Comparison of ENCODE assay signal across 21 cellular contexts in the genomic region with DNA sequence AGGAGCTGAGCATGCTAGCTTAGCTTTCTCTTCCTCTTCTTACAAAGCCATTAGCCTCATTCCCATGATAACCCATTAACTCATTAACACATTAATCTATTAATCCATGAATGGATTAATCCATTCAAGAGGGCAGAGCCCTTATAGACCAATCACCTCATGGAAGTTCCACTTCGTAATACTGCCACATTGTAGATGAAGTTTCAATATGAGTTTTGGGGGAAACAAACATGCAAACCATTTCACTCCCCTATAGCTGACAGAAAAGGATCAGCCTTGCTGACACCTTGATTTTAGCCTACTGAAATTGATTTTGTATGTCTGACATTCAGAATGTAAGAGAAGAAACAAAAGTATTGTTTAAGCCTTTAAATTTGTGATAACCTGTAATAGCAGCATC.
DNase-seq lines count a peak whose midpoint lies in the region; ATAC-seq and TF ChIP-seq lines count a peak whose summit lies in the region.
"Had no signal": no experiment of that assay in that cellular context is flagged by ENCODE, and none has a peak within 500 bp of the region (broad histone marks: within the 10 kb centered on the region; RNA-seq: fewer than 3 reads in every experiment).

No MANE protein-coding gene starts in this region.

- H3K27ac Mint-ChIP-seq in naive thymus-derived CD4-positive, alpha-beta T cell: no peak overlapping the region
- H3K27ac Mint-ChIP-seq: CD4-positive, alpha-beta T cell; endodermal cell; T-cell had no signal

- H3K27me3 Mint-ChIP-seq in naive thymus-derived CD4-positive, alpha-beta T cell: no peaks in the 10 kb centered on the region
- H3K27me3 Mint-ChIP-seq: CD4-positive, alpha-beta T cell; central memory CD8-positive, alpha-beta T cell; T-cell had no signal

- BruUV-seq in OCI-LY7 (replicated peaks; lab: Mats Ljungman, UMichigan): no TSS peak

- H2AFZ ChIP-seq in OCI-LY7 (ENCODE audit: low read length): no peak overlapping the region

- peaks cover 0 to 10% (median 0%) of the 10 kb centered on the region in 11 donors for H3K9me3 Mint-ChIP-seq in naive thymus-derived CD4-positive, alpha-beta T cell
- H3K9me3 Mint-ChIP-seq: CD4-positive, alpha-beta T cell; T-cell had no signal

- no peaks in the 10 kb centered on the region for H3K27me3 ChIP-seq in naive thymus-derived CD4-positive, alpha-beta T cell (ENCODE audit: control insufficient read depth in 2 of 2, insufficient read depth in 2 of 2, low read length in 2 of 2)
- H3K27me3 ChIP-seq: uterus had no signal

- no peaks in the 10 kb centered on the region for H3K4me1 ChIP-seq in OCI-LY7 (ENCODE audit: insufficient read depth, low read length, poor library complexity, severe bottlenecking)
- no peaks in the 10 kb centered on the region for H3K4me1 ChIP-seq in naive thymus-derived CD4-positive, alpha-beta T cell (ENCODE audit: control insufficient read depth in 2 of 2, insufficient read depth in 2 of 2, low read length in 2 of 2)
- H3K4me1 ChIP-seq: uterus had no signal

- H3K9me3 ChIP-seq in OCI-LY7 (ENCODE audit: low read length): no peaks in the 10 kb centered on the region
- no peaks in the 10 kb centered on the region for H3K9me3 ChIP-seq in naive thymus-derived CD4-positive, alpha-beta T cell (ENCODE audit: control insufficient read depth in 2 of 3, low read length in 3 of 3)
- H3K9me3 ChIP-seq: uterus had no signal

- H3K4me3 ChIP-seq in OCI-LY7 (ENCODE audit: low read depth, low read length, poor library complexity, severe bottlenecking): no peak overlapping the region
- H3K4me3 ChIP-seq in naive thymus-derived CD4-positive, alpha-beta T cell (ENCODE audit: low read length): no peak overlapping the region
- H3K4me3 ChIP-seq: uterus had no signal

- no peak overlapping the region for H3K4me2 ChIP-seq in OCI-LY7 (ENCODE audit: low read length)

- intact Hi-C loops in OCI-LY7 (cut with micrococcal nuclease; ENCODE audit: unreplicated experiment): no loop called here
- intact Hi-C loops in naive thymus-derived CD4-positive, alpha-beta T cell (cut with micrococcal nuclease): no loop called here

- H3K27ac ChIP-seq in OCI-LY7 (ENCODE audit: low read depth, low read length, poor library complexity, severe bottlenecking): no peak overlapping the region
- H3K27ac ChIP-seq in naive thymus-derived CD4-positive, alpha-beta T cell (ENCODE audit: low read depth, low read length): no peak overlapping the region
- H3K27ac ChIP-seq: uterus, VCaP had no signal

- CTCF ChIA-PET in OCI-LY7 (lab: Charles Lee; ENCODE audit: unreplicated experiment): no interaction called here
- CTCF ChIA-PET in naive thymus-derived CD4-positive, alpha-beta T cell (lab: Charles Lee): no interaction called here

- no peaks in the 10 kb centered on the region for H3K79me2 ChIP-seq in OCI-LY7 (ENCODE audit: insufficient read depth, low read depth, low read length)

- H4K20me1 ChIP-seq in OCI-LY7 (ENCODE audit: insufficient read depth, low read length): no peaks in the 10 kb centered on the region

- POLR2A ChIA-PET in OCI-LY7 (lab: Charles Lee): interaction anchor here (0.6 to 0.7 kb wide), 2 partner anchors 297 to 459 kb away, joined by 3 to 4 read pairs; no protein-coding TSS in a partner anchor
- POLR2A ChIA-PET in naive thymus-derived CD4-positive, alpha-beta T cell (lab: Charles Lee): no interaction called here

- H3K4me3 Mint-ChIP-seq in naive thymus-derived CD4-positive, alpha-beta T cell: no peak overlapping the region
- H3K4me3 Mint-ChIP-seq: CD4-positive, alpha-beta T cell; central memory CD8-positive, alpha-beta T cell; endodermal cell; T-cell had no signal

- H3K9me2 ChIP-seq in OCI-LY7 (ENCODE audit: insufficient read depth, low read length): no peaks in the 10 kb centered on the region

- H3K36me3 ChIP-seq in OCI-LY7 (ENCODE audit: insufficient read depth, low read length): no peaks in the 10 kb centered on the region
- no peaks in the 10 kb centered on the region for H3K36me3 ChIP-seq in naive thymus-derived CD4-positive, alpha-beta T cell (ENCODE audit: control insufficient read depth in 2 of 3, insufficient read depth in 3 of 3, low read length in 3 of 3)

- ATAC-seq in GM18519 (IDR thresholded peaks at IDR 0.05; ENCODE audit: low FRiP score, unreplicated experiment) (peak; percentile 38), GM19463 (IDR thresholded peaks at IDR 0.05; ENCODE audit: unreplicated experiment) (peak; percentile 67), HG02884 (IDR thresholded peaks at IDR 0.05; ENCODE audit: unreplicated experiment) (peak; percentile 71), HG03520 (IDR thresholded peaks at IDR 0.05; ENCODE audit: unreplicated experiment) (peak; percentile 57), HG02970 (IDR thresholded peaks at IDR 0.05; ENCODE audit: low FRiP score, unreplicated experiment) (no peak)
- ATAC-seq in naive thymus-derived CD4-positive, alpha-beta T cell: no peak
- ATAC-seq: left cardiac atrium, sciatic nerve, T-cell had no signal

- H3K4me1 Mint-ChIP-seq in naive thymus-derived CD4-positive, alpha-beta T cell: no peaks in the 10 kb centered on the region
- H3K4me1 Mint-ChIP-seq: central memory CD8-positive, alpha-beta T cell; T-cell had no signal

- TF ChIP-seq CTCF in OCI-LY7 (conservative IDR thresholded peaks at IDR 0.05; ENCODE audit: low read length): no peak

- no peaks in the 10 kb centered on the region for H3K36me3 Mint-ChIP-seq in naive thymus-derived CD4-positive, alpha-beta T cell
- H3K36me3 Mint-ChIP-seq: T-cell had no signal

- DNase-seq in OCI-LY7 (ENCODE audit: low spot score) (no peak), T-helper 1 cell (no peak)
- no peak for DNase-seq in naive thymus-derived CD4-positive, alpha-beta T cell
- DNase-seq: amniotic stem cell; CD4-positive, alpha-beta T cell; endodermal cell; left cardiac atrium; NCI-H1417; NCI-H2171; NCI-H774; stimulated activated CD4-positive, alpha-beta T cell treated with anti-CD3 and anti-CD28 coated beads, Interleukin-2, amount 100 ng/mL, for 24 hours; T-cell; uterus had no signal

Comparison
In these comparisons a context has a peak if more than half of its experiments do, and no peak if none do; other contexts are left out.
1. ATAC-seq: peak in GM18519 (single experiment), GM19463 (single experiment), HG02884 (single experiment) and HG03520 (single experiment); none in naive thymus-derived CD4-positive, alpha-beta T cell (single experiment) and HG02970 (single experiment).